Comparison of ENCODE assay signal across 19 cellular contexts in genomic region chr4:166726832-166727231, GRCh38.
"Had no signal": no experiment of that assay in that cellular context is flagged by ENCODE, and none has a peak within 500 bp of the region (broad histone marks: within the 10 kb centered on the region; RNA-seq: fewer than 3 reads in every experiment).

No MANE protein-coding gene starts in this region.

- H3K4me3 ChIP-seq: MG63, SJSA1, SK-N-MC had no signal

- H3K27me3 ChIP-seq: MG63, SJSA1 had no signal

- H3K4me1 ChIP-seq: SJSA1 had no signal

- H3K9me3 ChIP-seq: MG63, SJSA1 had no signal

- H3K36me3 ChIP-seq: MG63, SJSA1 had no signal

- DNase-seq: IMR-90, Karpas-422, KG1, MG63, NCI-H1092, NCI-H1105 treated with DMSO at 0.1 percent for 48 hours, NCI-H1436, NCI-H187, NCI-H2029 treated with DMSO at 0.1 percent for 48 hours, NCI-H2171 treated with DMSO at 0.1 percent for 48 hours, NCI-H2227 treated with DMSO at 0.1 percent for 48 hours, NCI-H524, NCI-H526 treated with DMSO at 0.1 percent for 48 hours, NCI-H748 treated with DMSO at 0.1 percent for 48 hours, Right ventricle myocardium superior, RPMI8226, SIG-M5 had no signal

- H3K27ac ChIP-seq: SJSA1, SK-N-MC had no signal
